ENCODE assay signal across 8 cellular contexts in genomic region chr13:49791214-49791752, GRCh38. TPM values are rescaled to one million over a fixed set of nuclear protein-coding genes. Genes with fewer than 3 reads are reported as not detected.
DNase-seq lines count a peak whose midpoint lies in the region; ATAC-seq and TF ChIP-seq lines count a peak whose summit lies in the region.

No MANE protein-coding gene starts in this region.

- H4K20me1 ChIP-seq in PC-9 (ENCODE audit: insufficient read depth), result peaks cover 17% of the 10 kb centered on the region; the same call in 1 of the 2 replicates

- DNase-seq in Caki2 (ENCODE audit: low read depth), result peak; percentile 28
- DNase-seq in HAP-1 (ENCODE audit: low spot score in 2 of 2), result peak; percentile 26 to 40
- DNase-seq in PC-9, result peak; percentile 9 to 44
- DNase-seq in dermis microvascular lymphatic vessel endothelial cell (ENCODE audit: low read depth in 2 of 2), result peak; percentile 32 to 62
- peak; percentile 35 for DNase-seq in mesenchymal stem cell
- no peak for DNase-seq in HEK293T (ENCODE audit: extremely low spot score)

- H2BK15ac ChIP-seq in mesenchymal stem cell (ENCODE audit: low read depth, poor library complexity, severe bottlenecking), result no peak overlapping the region

- intact Hi-C loops in PC-9 (cut with micrococcal nuclease; ENCODE audit: unreplicated experiment), result loop anchor here (2.0 kb wide), 1 partner anchor 68 kb away; no protein-coding TSS in a partner anchor

- in situ Hi-C loops in Caki2 (cut with HindIII; ENCODE audit: low pct_unique_long_range_greater_than_20kb, low sequenced_read_pairs), result no loop called here
- in situ Hi-C loops in HAP-1 (cut with MboI; ENCODE audit: low sequenced_read_pairs), result no loop called here

- no peak overlapping the region for H2BK5ac ChIP-seq in mesenchymal stem cell (ENCODE audit: low read depth, low read length, poor library complexity, severe bottlenecking)

- H3K23ac ChIP-seq in mesenchymal stem cell (ENCODE audit: low read length in 2 of 2), result no peak overlapping the region

- H3K4me2 ChIP-seq in PC-9 (peak overlapping the region; percentile 77), mesenchymal stem cell (ENCODE audit: low read length, poor library complexity, severe bottlenecking) (peak overlapping the region; percentile 64)

- H2BK120ac ChIP-seq in mesenchymal stem cell (ENCODE audit: low read depth, low read length), result no peak overlapping the region

- peak overlapping the region; percentile 92 for H3K9ac ChIP-seq in mesenchymal stem cell (ENCODE audit: low read length)

- CTCF ChIA-PET in PC-9 (lab: Charles Lee) (interaction anchor here (1.2 kb wide), 1 partner anchor 100 kb away, joined by 5 read pairs; the partner anchor contains the start of gene EBPL), HEK293T (lab: Yijun Ruan, JAX) (interaction anchor here (0.5 kb wide), 1 partner anchor 78 kb away, joined by 5 read pairs; no protein-coding TSS in a partner anchor)

- H3K79me2 ChIP-seq in PC-9 (ENCODE audit: low read depth), result peaks cover 54% of the 10 kb centered on the region

- POLR2A ChIA-PET in PC-9 (lab: Charles Lee; ENCODE audit: unreplicated experiment) (interaction anchor here (0.5 to 0.6 kb wide), 3 partner anchors 27 to 174 kb away, joined by 4 to 13 read pairs (median 5); partner anchors contain the start of gene ARL11), HEK293T (lab: Yijun Ruan, JAX) (interaction anchor here (0.9 to 3.5 kb wide), 3 partner anchors 47 to 121 kb away, joined by 3 to 13 read pairs (median 8); partner anchors contain the start of gene EBPL)

- BruUV-seq in PC-9 (replicated peaks; lab: Mats Ljungman, UMichigan), result no TSS peak

- no peak overlapping the region for H4K91ac ChIP-seq in mesenchymal stem cell (ENCODE audit: low read length)

- H3K36me3 ChIP-seq in HAP-1 (replicated peaks) (no peaks in the 10 kb centered on the region), PC-9 (ENCODE audit: low read depth) (no peaks in the 10 kb centered on the region), mesenchymal stem cell (ENCODE audit: control insufficient read depth in 1 of 2, insufficient read depth in 2 of 2, low read depth in 1 of 2, low read length in 2 of 2) (no peaks in the 10 kb centered on the region), urinary bladder (ENCODE audit: insufficient read depth) (no peaks in the 10 kb centered on the region)

- H3K27ac ChIP-seq in PC-9 (peak overlapping the region; percentile 79), mesenchymal stem cell (ENCODE audit: low read length, poor library complexity, severe bottlenecking) (peak overlapping the region; percentile 61), urinary bladder (ENCODE audit: low read depth) (no peak overlapping the region)

- TF ChIP-seq CTCF in PC-9 (conservative IDR thresholded peaks at IDR 0.05), result no peak

- H2AFZ ChIP-seq in PC-9 (peak overlapping the region; percentile 76; the same call in 1 of the 2 replicates), mesenchymal stem cell (ENCODE audit: low read depth, low read length) (no peak overlapping the region)

- H2AK5ac ChIP-seq in mesenchymal stem cell (ENCODE audit: low read length, severe bottlenecking), result no peak overlapping the region

- ATAC-seq in GM18907 (IDR thresholded peaks at IDR 0.05; ENCODE audit: unreplicated experiment), result no peak

- H3K79me1 ChIP-seq in mesenchymal stem cell (replicated peaks; ENCODE audit: low read length, poor library complexity, severe bottlenecking), result no peaks in the 10 kb centered on the region

- H3F3A ChIP-seq in PC-9 (ENCODE audit: insufficient read depth, low read depth), result peaks cover 22% of the 10 kb centered on the region

- H3K14ac ChIP-seq in mesenchymal stem cell (ENCODE audit: low read length in 2 of 2), result no peak overlapping the region

- WGBS in mesenchymal stem cell, result 8% methylated on average over 11 of the region's 11 CpGs
- WGBS in urinary bladder, result 5% methylated on average over 11 of the region's 11 CpGs

- peak overlapping the region in 1 of 2 experiments; percentile 95 for H3K4ac ChIP-seq in mesenchymal stem cell (ENCODE audit: low read depth in 1 of 2, low read length in 2 of 2)

- H3K4me3 ChIP-seq in HAP-1 (peak overlapping the region; percentile 68), PC-9 (peak overlapping the region; percentile 68), mesenchymal stem cell (ENCODE audit: insufficient read depth in 1 of 2, low read depth in 1 of 2, low read length in 2 of 2) (peak overlapping the region; percentile 97 to 99), urinary bladder (ENCODE audit: low read depth, low read length) (peak overlapping the region; percentile 93)

- H3K27me3 ChIP-seq in HAP-1 (ENCODE audit: low read depth) (no peaks in the 10 kb centered on the region), PC-9 (ENCODE audit: insufficient read depth, low read depth) (no peaks in the 10 kb centered on the region), mesenchymal stem cell (ENCODE audit: control insufficient read depth in 1 of 2, insufficient read depth in 1 of 2, low read length in 2 of 2) (no peaks in the 10 kb centered on the region)

- H3K4me1 ChIP-seq in HAP-1 (peaks cover 26% of the 10 kb centered on the region), PC-9 (replicated peaks; ENCODE audit: insufficient read depth) (peaks cover 24% of the 10 kb centered on the region), mesenchymal stem cell (ENCODE audit: control insufficient read depth, insufficient read depth, low read depth, low read length) (peaks cover 6% of the 10 kb centered on the region), urinary bladder (ENCODE audit: insufficient read depth) (peaks cover 2% of the 10 kb centered on the region)

- no peak overlapping the region for H2BK12ac ChIP-seq in mesenchymal stem cell (ENCODE audit: low read length in 2 of 2)

- peak overlapping the region; percentile 84 for H4K8ac ChIP-seq in mesenchymal stem cell (ENCODE audit: low read length)

- no peaks in the 10 kb centered on the region for H3K9me3 ChIP-seq in HAP-1
- no peaks in the 10 kb centered on the region for H3K9me3 ChIP-seq in PC-9 (ENCODE audit: insufficient read depth, low read depth)
- no peaks in the 10 kb centered on the region for H3K9me3 ChIP-seq in mesenchymal stem cell (ENCODE audit: control insufficient read depth, low read length)

- H3K9me2 ChIP-seq in PC-9 (ENCODE audit: insufficient read depth), result no peaks in the 10 kb centered on the region

- peak overlapping the region; percentile 97 for H3K18ac ChIP-seq in mesenchymal stem cell (ENCODE audit: low read depth in 1 of 2, low read length in 2 of 2)

TF ChIP-seq in HEK293T, 16 proteins besides CTCF, POLR2A, EP300 and RAD21:
- TF ChIP-seq BHLHE40 (IDR thresholded peaks at IDR 0.05; ENCODE audit: borderline replicate concordance), result no peak
- no peak for TF ChIP-seq HDGF (IDR thresholded peaks at IDR 0.05; ENCODE audit: borderline replicate concordance)
- no peak for TF ChIP-seq SP1 (IDR thresholded peaks at IDR 0.05)
- no peak for TF ChIP-seq SUZ12 (IDR thresholded peaks at IDR 0.05)
- no peak for TF ChIP-seq ZNF384 (IDR thresholded peaks at IDR 0.05)
- TF ChIP-seq L3MBTL2 (conservative IDR thresholded peaks at IDR 0.05), result no peak
- no peak for TF ChIP-seq ARNT (IDR thresholded peaks at IDR 0.05)
- TF ChIP-seq FOXM1 (IDR thresholded peaks at IDR 0.05; ENCODE audit: borderline replicate concordance), result no peak
- no peak for TF ChIP-seq FOXK2 (IDR thresholded peaks at IDR 0.05)
- no peak for TF ChIP-seq TARDBP (IDR thresholded peaks at IDR 0.05)
- TF ChIP-seq PKNOX1 (IDR thresholded peaks at IDR 0.05), result no peak

RNA-seq across cellular contexts. Expression of gene KPNA3, which starts 1.2 kb away (rescaled TPM):
- 5.3 and 7.6 TPM in 2 replicates for total RNA-seq in Caki2 (2014; rRNA removed; shearing (Covaris generic); ENCODE audit: low replicate concordance)
- 21.2 and 35.0 TPM in 2 replicates for total RNA-seq in PC-9 (2021)
- 31.7 and 33.8 TPM in 2 replicates for total RNA-seq in dermis microvascular lymphatic vessel endothelial cell
- 58.1 TPM for polyA plus RNA-seq in mesenchymal stem cell (2013, experiment 1 of 2)
- 58.5 TPM for polyA plus RNA-seq in mesenchymal stem cell (2013, experiment 2 of 2)
- total RNA-seq in urinary bladder, result 37.5 TPM
- 27.1 TPM for polyA plus RNA-seq in urinary bladder
